In genomic region chr1:223907943-223908587, GRCh38 we compare ENCODE assay signal across 8 cellular contexts.
A peak's percentile ranks its signal among the peaks of the same experiment; 100 is the strongest.
DNase-seq lines count a peak whose midpoint lies in the region; ATAC-seq and TF ChIP-seq lines count a peak whose summit lies in the region.
"Not testable (repeated sequence)": the region's sequence is repeated elsewhere in the genome, so short reads cannot be mapped to it uniquely, and the experiment has no call there.

No MANE protein-coding gene starts in this region.

- not testable (repeated sequence) for H3K4me3 Mint-ChIP-seq in CD14-positive monocyte; activated CD4-positive, alpha-beta T cell treated with anti-CD3 and anti-CD28 coated beads for 36 hours; activated T-cell treated with anti-CD3 and anti-CD28 coated beads, Interleukin-2, amount 50 U/mL, for 72 hours; MCF 10A (ENCODE audit: unreplicated experiment); neural progenitor cell

- intact Hi-C loops in CD14-positive monocyte (cut with micrococcal nuclease); left ventricle myocardium inferior (cut with micrococcal nuclease): not testable (repeated sequence)
- intact Hi-C loops in activated CD4-positive, alpha-beta T cell treated with anti-CD3 and anti-CD28 coated beads for 36 hours (cut with DNase I, micrococcal nuclease) = loop anchor here in 1 of 2 experiments (5.0 kb wide), 2 partner anchors 96 to 211 kb away; no protein-coding TSS in a partner anchor
- intact Hi-C loops in MCF 10A (cut with micrococcal nuclease) = loop anchor here (5.0 kb wide), 1 partner anchor 96 kb away; no protein-coding TSS in a partner anchor

- H3K27ac Mint-ChIP-seq in CD14-positive monocyte = peak overlapping the region in 2 of 7 donors; percentile 42 to 71
- H3K27ac Mint-ChIP-seq in activated CD4-positive, alpha-beta T cell treated with anti-CD3 and anti-CD28 coated beads for 36 hours; activated T-cell treated with anti-CD3 and anti-CD28 coated beads, Interleukin-2, amount 50 U/mL, for 72 hours; MCF 10A (ENCODE audit: low read depth, unreplicated experiment); neural progenitor cell: not testable (repeated sequence)

- not testable (repeated sequence) for H3K4me3 ChIP-seq in LNCaP clone FGC (ENCODE audit: low read depth, low read length); left ventricle myocardium inferior; neural progenitor cell

- not testable (repeated sequence) for H3K27me3 Mint-ChIP-seq in CD14-positive monocyte (ENCODE audit: low read depth in 3 of 3); activated CD4-positive, alpha-beta T cell treated with anti-CD3 and anti-CD28 coated beads for 36 hours; activated T-cell treated with anti-CD3 and anti-CD28 coated beads, Interleukin-2, amount 50 U/mL, for 72 hours (ENCODE audit: low read depth); MCF 10A (ENCODE audit: insufficient read depth, unreplicated experiment); neural progenitor cell (ENCODE audit: insufficient read depth, low read depth)

- DNase-seq in CD14-positive monocyte (ENCODE audit: low spot score); LNCaP clone FGC (ENCODE audit: low read depth); MCF 10A (ENCODE audit: unreplicated experiment); left ventricle myocardium inferior; neural progenitor cell (ENCODE audit: low spot score): not testable (repeated sequence)
- peak; percentile 60 for DNase-seq in activated CD4-positive, alpha-beta T cell treated with anti-CD3 and anti-CD28 coated beads for 36 hours
- peak; percentile 32 to 48 for DNase-seq in activated T-cell treated with anti-CD3 and anti-CD28 coated beads, Interleukin-2, amount 50 U/mL, for 72 hours
- DNase-seq in stimulated activated CD4-positive, alpha-beta T cell treated with anti-CD3 and anti-CD28 coated beads, Interleukin-4, amount 100 ng/mL, for 4 hours = peak; percentile 3 to 20

- H3K9me3 Mint-ChIP-seq in CD14-positive monocyte; activated CD4-positive, alpha-beta T cell treated with anti-CD3 and anti-CD28 coated beads for 36 hours (ENCODE audit: low read depth); activated T-cell treated with anti-CD3 and anti-CD28 coated beads, Interleukin-2, amount 50 U/mL, for 72 hours; MCF 10A (ENCODE audit: unreplicated experiment); neural progenitor cell: not testable (repeated sequence)

- CTCF ChIA-PET in activated CD4-positive, alpha-beta T cell treated with anti-CD3 and anti-CD28 coated beads for 36 hours (lab: Charles Lee) = interaction anchor here (0.7 kb wide), 1 partner anchor 97 kb away, joined by 3 read pairs; no protein-coding TSS in a partner anchor
- CTCF ChIA-PET in MCF 10A (lab: Yijun Ruan, JAX) = interaction anchor here (1.1 to 1.6 kb wide), 6 partner anchors 20 to 212 kb away, joined by 3 to 8 read pairs (median 3); no protein-coding TSS in a partner anchor

- H3K4me1 Mint-ChIP-seq in CD14-positive monocyte = peaks cover 11% of the 10 kb centered on the region
- not testable (repeated sequence) for H3K4me1 Mint-ChIP-seq in activated CD4-positive, alpha-beta T cell treated with anti-CD3 and anti-CD28 coated beads for 36 hours; activated T-cell treated with anti-CD3 and anti-CD28 coated beads, Interleukin-2, amount 50 U/mL, for 72 hours (ENCODE audit: low read depth); neural progenitor cell
- H3K4me1 Mint-ChIP-seq in MCF 10A (ENCODE audit: insufficient read depth, unreplicated experiment) = peaks cover 16% of the 10 kb centered on the region

- H3K9me3 ChIP-seq in left ventricle myocardium inferior (replicated peaks); neural progenitor cell (ENCODE audit: low read depth): not testable (repeated sequence)

- H3F3A ChIP-seq in neural progenitor cell (ENCODE audit: low read depth) = not testable (repeated sequence)

- H3K79me2 ChIP-seq in neural progenitor cell (ENCODE audit: low read depth) = not testable (repeated sequence)

- not testable (repeated sequence) for H3K4me1 ChIP-seq in left ventricle myocardium inferior, neural progenitor cell

- BruUV-seq in MCF 10A (replicated peaks; lab: Mats Ljungman, UMichigan) = not testable (repeated sequence)

- POLR2A ChIA-PET in activated CD4-positive, alpha-beta T cell treated with anti-CD3 and anti-CD28 coated beads for 36 hours (lab: Charles Lee) = not testable (repeated sequence)
- POLR2A ChIA-PET in MCF 10A (lab: Yijun Ruan, JAX) = interaction anchor here (1.5 kb wide), 1 partner anchor 66 kb away, joined by 3 read pairs; no protein-coding TSS in a partner anchor

- not testable (repeated sequence) for H3K36me3 Mint-ChIP-seq in CD14-positive monocyte; activated CD4-positive, alpha-beta T cell treated with anti-CD3 and anti-CD28 coated beads for 36 hours (ENCODE audit: low read depth); activated T-cell treated with anti-CD3 and anti-CD28 coated beads, Interleukin-2, amount 50 U/mL, for 72 hours (ENCODE audit: insufficient read depth in 2 of 2); MCF 10A (ENCODE audit: insufficient read depth, unreplicated experiment); neural progenitor cell

- not testable (repeated sequence) for H3K27ac ChIP-seq in left ventricle myocardium inferior (replicated peaks); neural progenitor cell

- H4K20me1 ChIP-seq in neural progenitor cell (ENCODE audit: low read depth) = not testable (repeated sequence)

- TF ChIP-seq CTCF in CD14-positive monocyte (IDR thresholded peaks at IDR 0.05) (peak; percentile 52), LNCaP clone FGC (IDR thresholded peaks at IDR 0.05; ENCODE audit: control insufficient read depth, extremely low read depth, insufficient read depth) (0 out of 2 replicates have a peak, but pooled peaks have one; percentile 15), MCF 10A (IDR thresholded peaks at IDR 0.05; ENCODE audit: unreplicated experiment) (peak; percentile 80), left ventricle myocardium inferior (IDR thresholded peaks at IDR 0.05; ENCODE audit: borderline replicate concordance) (peak; percentile 59), neural progenitor cell (IDR thresholded peaks at IDR 0.05) (peak; percentile 44)

- ATAC-seq in activated CD4-positive, alpha-beta T cell treated with anti-CD3 and anti-CD28 coated beads for 36 hours; activated T-cell treated with anti-CD3 and anti-CD28 coated beads, Interleukin-2, amount 50 U/mL, for 72 hours (replicated peaks in 1 of 2): not testable (repeated sequence)

- H3K27me3 ChIP-seq in left ventricle myocardium inferior (ENCODE audit: low read depth); neural progenitor cell: not testable (repeated sequence)

- H2AFZ ChIP-seq in neural progenitor cell (replicated peaks) = not testable (repeated sequence)

- not testable (repeated sequence) for H3K4me2 ChIP-seq in neural progenitor cell

- not testable (repeated sequence) for H3K36me3 ChIP-seq in left ventricle myocardium inferior, neural progenitor cell

- H3K9ac ChIP-seq in neural progenitor cell = not testable (repeated sequence)

Comparison
In these comparisons a context has a peak if more than half of its experiments do, and no peak if none do; other contexts are left out.
1. CTCF ChIP-seq: peak in every context shown above with its lines; median percentile 80 in MCF 10A; 59 in left ventricle myocardium inferior; 52 in CD14-positive monocyte; 44 in neural progenitor cell; 15 in LNCaP clone FGC.